ENCODE assay signal across 8 cellular contexts in the genomic region with DNA sequence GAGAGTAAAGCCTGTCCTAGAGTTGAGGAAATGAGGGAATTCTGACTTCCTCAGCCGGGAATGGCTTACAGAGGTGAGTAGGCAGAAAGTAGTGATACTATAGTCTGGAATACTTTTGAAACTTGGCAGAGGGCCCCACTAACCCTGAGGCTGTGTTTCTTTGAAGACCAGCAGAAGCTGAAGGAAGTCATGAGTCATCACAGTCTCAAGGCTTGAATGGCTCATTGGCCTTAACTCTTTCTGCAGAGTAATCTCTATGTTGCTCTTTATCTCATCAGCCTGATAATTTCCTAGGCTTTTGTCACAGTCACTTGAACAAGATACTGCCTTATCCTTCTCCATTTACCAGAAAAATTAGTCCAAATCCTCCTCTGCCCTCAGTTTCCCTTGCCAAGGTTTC.
DNase-seq lines count a peak whose midpoint lies in the region; ATAC-seq and TF ChIP-seq lines count a peak whose summit lies in the region.

No MANE protein-coding gene starts in this region.

- no peak overlapping the region for H3K4me3 ChIP-seq in AG04450 (ENCODE audit: low read depth, low read length)

- CTCF ChIA-PET in AG04450 (lab: Charles Lee), result no interaction called here

- ATAC-seq in GM19438 (IDR thresholded peaks at IDR 0.05; ENCODE audit: low read depth, unreplicated experiment), result peak; percentile 95
- ATAC-seq in HG03469 (IDR thresholded peaks at IDR 0.05; ENCODE audit: unreplicated experiment), result peak; percentile 96
- peak; percentile 63 for ATAC-seq in activated naive CD8-positive, alpha-beta T cell treated with anti-CD3 and anti-CD28 coated beads, Interleukin-2, amount 50 U/mL, for 24 hours
- ATAC-seq in T-helper 17 cell, result no peak

- TF ChIP-seq CTCF in AG04450 (IDR thresholded peaks at IDR 0.05; ENCODE audit: low read depth, low read length), result no peak

- no peaks in the 10 kb centered on the region for H3K9me3 ChIP-seq in AG04450 (ENCODE audit: control insufficient read depth, insufficient read depth, low read length)
- H3K9me3 ChIP-seq in T-helper 17 cell (ENCODE audit: control insufficient read depth, low read length, poor library complexity, severe bottlenecking), result no peaks in the 10 kb centered on the region

- H3K4me1 Mint-ChIP-seq in activated naive CD8-positive, alpha-beta T cell treated with anti-CD3 and anti-CD28 coated beads, Interleukin-2, amount 50 U/mL, for 24 hours, result peaks cover 3% of the 10 kb centered on the region
- no peaks in the 10 kb centered on the region for H3K4me1 Mint-ChIP-seq in T-helper 17 cell

- H3K9me3 Mint-ChIP-seq in activated naive CD8-positive, alpha-beta T cell treated with anti-CD3 and anti-CD28 coated beads, Interleukin-2, amount 50 U/mL, for 24 hours, result no peaks in the 10 kb centered on the region

- no peaks in the 10 kb centered on the region for H3K27me3 Mint-ChIP-seq in activated naive CD8-positive, alpha-beta T cell treated with anti-CD3 and anti-CD28 coated beads, Interleukin-2, amount 50 U/mL, for 24 hours
- H3K27me3 Mint-ChIP-seq in T-helper 17 cell, result no peaks in the 10 kb centered on the region

- intact Hi-C loops in posterior cingulate gyrus (cut with DNase I), result no loop called here

- peak; percentile 85 for DNase-seq in AG04450 (ENCODE audit: low read depth, low spot score)
- DNase-seq in activated naive CD8-positive, alpha-beta T cell treated with anti-CD3 and anti-CD28 coated beads, Interleukin-2, amount 50 U/mL, for 24 hours, result no peak
- peak; percentile 40 for DNase-seq in left kidney (ENCODE audit: low read depth, low spot score)
- DNase-seq in T-helper 17 cell, result no peak
- no peak for DNase-seq in stimulated activated CD4-positive, alpha-beta T cell treated with anti-CD3 and anti-CD28 coated beads, Interleukin-2, amount 100 ng/mL, for 24 hours
- no peak for DNase-seq in posterior cingulate gyrus

- no peak overlapping the region for H3K4me3 Mint-ChIP-seq in activated naive CD8-positive, alpha-beta T cell treated with anti-CD3 and anti-CD28 coated beads, Interleukin-2, amount 50 U/mL, for 24 hours
- H3K4me3 Mint-ChIP-seq in T-helper 17 cell, result no peak overlapping the region

- POLR2A ChIA-PET in AG04450 (lab: Yijun Ruan, JAX), result no interaction called here

- no peak overlapping the region for H3K27ac Mint-ChIP-seq in activated naive CD8-positive, alpha-beta T cell treated with anti-CD3 and anti-CD28 coated beads, Interleukin-2, amount 50 U/mL, for 24 hours
- no peak overlapping the region for H3K27ac Mint-ChIP-seq in T-helper 17 cell

- no peaks in the 10 kb centered on the region for H3K27me3 ChIP-seq in AG04450 (ENCODE audit: control insufficient read depth, insufficient read depth, low read length)

- no peaks in the 10 kb centered on the region for H3K36me3 Mint-ChIP-seq in activated naive CD8-positive, alpha-beta T cell treated with anti-CD3 and anti-CD28 coated beads, Interleukin-2, amount 50 U/mL, for 24 hours (ENCODE audit: low read depth)
- no peaks in the 10 kb centered on the region for H3K36me3 Mint-ChIP-seq in T-helper 17 cell (ENCODE audit: low read depth)

- H3K27ac ChIP-seq in AG04450 (ENCODE audit: low read depth, low read length), result no peak overlapping the region

Comparison
In these comparisons a context has a peak if more than half of its experiments do, and no peak if none do; other contexts are left out.
1. DNase-seq: peak in AG04450 (single experiment) and left kidney (single experiment); none in activated naive CD8-positive, alpha-beta T cell treated with anti-CD3 and anti-CD28 coated beads, Interleukin-2, amount 50 U/mL, for 24 hours (single experiment), T-helper 17 cell (0 of 3), stimulated activated CD4-positive, alpha-beta T cell treated with anti-CD3 and anti-CD28 coated beads, Interleukin-2, amount 100 ng/mL, for 24 hours (0 of 2) and posterior cingulate gyrus (0 of 10).